21 cellular contexts compared by ENCODE assay signal in genomic region chr9:8297047-8297446, GRCh38.
"Had no signal": no experiment of that assay in that cellular context is flagged by ENCODE, and none has a peak within 500 bp of the region (broad histone marks: within the 10 kb centered on the region; RNA-seq: fewer than 3 reads in every experiment).

No MANE protein-coding gene starts in this region.

- DNase-seq: colonic mucosa; cortex of kidney; dermis blood vessel endothelial cell; dorsolateral prefrontal cortex; effector CD4-positive, alpha-beta T cell; effector CD8-positive, alpha-beta T cell; effector memory CD4-positive, alpha-beta T cell; effector memory CD8-positive, alpha-beta T cell; endodermal cell; erythroblast; esophagus squamous epithelium; foreskin fibroblast; foreskin keratinocyte; foreskin melanocyte; gastrocnemius medialis; glutamatergic neuron; head of caudate nucleus; heart left ventricle; heart right ventricle had no signal

- ATAC-seq: effector memory CD8-positive, alpha-beta T cell; esophagus mucosa; foreskin keratinocyte; gastrocnemius medialis; gastroesophageal sphincter; heart left ventricle; heart right ventricle had no signal
